ENCODE assay signal across 14 cellular contexts in the genomic region with DNA sequence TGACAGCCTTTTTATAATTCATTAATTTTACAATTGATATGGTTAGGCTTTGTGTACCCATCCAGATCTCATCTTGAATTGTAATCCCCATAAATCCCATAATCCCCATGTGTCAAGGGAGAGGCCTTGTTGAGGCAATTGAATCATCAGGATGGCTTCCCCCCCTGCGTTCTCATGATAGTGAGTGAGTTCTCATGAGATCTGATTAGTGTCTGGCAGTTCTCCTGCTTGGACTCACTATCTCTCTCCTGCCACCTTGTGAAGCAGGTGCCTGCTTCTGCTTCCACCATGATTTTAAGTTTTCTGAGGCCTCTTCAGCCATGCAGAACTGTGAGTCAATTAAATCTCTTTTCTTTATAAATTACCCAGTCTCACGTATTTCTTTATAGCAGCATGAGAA.
DNase-seq lines count a peak whose midpoint lies in the region; TF ChIP-seq lines count a peak whose summit lies in the region.
"Had no signal": no experiment of that assay in that cellular context is flagged by ENCODE, and none has a peak within 500 bp of the region (broad histone marks: within the 10 kb centered on the region; RNA-seq: fewer than 3 reads in every experiment).

No MANE protein-coding gene starts in this region.

- no peak overlapping the region for H3K4me3 Mint-ChIP-seq in glutamatergic neuron (ENCODE audit: unreplicated experiment)
- no peak overlapping the region for H3K4me3 Mint-ChIP-seq in activated naive CD8-positive, alpha-beta T cell treated with anti-CD3 and anti-CD28 coated beads for 36 hours
- H3K4me3 Mint-ChIP-seq: CD4-positive, alpha-beta T cell had no signal

- no peaks in the 10 kb centered on the region for H3K4me1 Mint-ChIP-seq in glutamatergic neuron (ENCODE audit: low read depth, unreplicated experiment)
- no peaks in the 10 kb centered on the region for H3K4me1 Mint-ChIP-seq in activated naive CD8-positive, alpha-beta T cell treated with anti-CD3 and anti-CD28 coated beads for 36 hours

- no peaks in the 10 kb centered on the region for H3K36me3 Mint-ChIP-seq in glutamatergic neuron (ENCODE audit: unreplicated experiment)
- H3K36me3 Mint-ChIP-seq in activated naive CD8-positive, alpha-beta T cell treated with anti-CD3 and anti-CD28 coated beads for 36 hours, result no peaks in the 10 kb centered on the region

- peak overlapping the region; percentile 20 for H3K27ac Mint-ChIP-seq in glutamatergic neuron (ENCODE audit: unreplicated experiment)
- no peak overlapping the region for H3K27ac Mint-ChIP-seq in activated naive CD8-positive, alpha-beta T cell treated with anti-CD3 and anti-CD28 coated beads for 36 hours
- H3K27ac Mint-ChIP-seq: CD4-positive, alpha-beta T cell had no signal

- peaks cover 2% of the 10 kb centered on the region for H3K27me3 Mint-ChIP-seq in glutamatergic neuron (ENCODE audit: unreplicated experiment)
- no peaks in the 10 kb centered on the region for H3K27me3 Mint-ChIP-seq in activated naive CD8-positive, alpha-beta T cell treated with anti-CD3 and anti-CD28 coated beads for 36 hours
- H3K27me3 Mint-ChIP-seq: CD4-positive, alpha-beta T cell had no signal

- no peak for TF ChIP-seq CTCF in glutamatergic neuron (IDR thresholded peaks at IDR 0.05; ENCODE audit: partially characterized antibody, unreplicated experiment)

- peak; percentile 62 for DNase-seq in D341Med (ENCODE audit: low spot score)
- DNase-seq in NCI-H524 (lab: John Stamatoyannopoulos, UW), result peak; percentile 89 to 96
- peak; percentile 83 for DNase-seq in SK-N-DZ (ENCODE audit: low spot score)
- no peak for DNase-seq in glutamatergic neuron
- DNase-seq in DMS79 (lab: John Stamatoyannopoulos, UW), result no peak
- DNase-seq in activated naive CD8-positive, alpha-beta T cell treated with anti-CD3 and anti-CD28 coated beads for 36 hours, result no peak
- DNase-seq in DMS 273 treated with DMSO at 0.1 percent for 48 hours (lab: John Stamatoyannopoulos, UW), result no peak
- no peak for DNase-seq in effector CD8-positive, alpha-beta T cell (lab: John Stamatoyannopoulos, UW)
- DNase-seq: 8988T; AML-193; Calu3; CD4-positive, alpha-beta T cell; GF-D8; IMR-90 had no signal

- H3K9me3 Mint-ChIP-seq in glutamatergic neuron (ENCODE audit: unreplicated experiment), result no peaks in the 10 kb centered on the region
- H3K9me3 Mint-ChIP-seq in activated naive CD8-positive, alpha-beta T cell treated with anti-CD3 and anti-CD28 coated beads for 36 hours, result no peaks in the 10 kb centered on the region

Comparison
In these comparisons a context has a peak if more than half of its experiments do, and no peak if none do; other contexts are left out.
1. DNase-seq: peak in D341Med (single experiment), NCI-H524 (2 of 2) and SK-N-DZ (single experiment); none in glutamatergic neuron (single experiment), DMS79 (single experiment), activated naive CD8-positive, alpha-beta T cell treated with anti-CD3 and anti-CD28 coated beads for 36 hours (single experiment), DMS 273 treated with DMSO at 0.1 percent for 48 hours (single experiment) and effector CD8-positive, alpha-beta T cell (single experiment).